9 cellular contexts compared by ENCODE assay signal in the genomic region with DNA sequence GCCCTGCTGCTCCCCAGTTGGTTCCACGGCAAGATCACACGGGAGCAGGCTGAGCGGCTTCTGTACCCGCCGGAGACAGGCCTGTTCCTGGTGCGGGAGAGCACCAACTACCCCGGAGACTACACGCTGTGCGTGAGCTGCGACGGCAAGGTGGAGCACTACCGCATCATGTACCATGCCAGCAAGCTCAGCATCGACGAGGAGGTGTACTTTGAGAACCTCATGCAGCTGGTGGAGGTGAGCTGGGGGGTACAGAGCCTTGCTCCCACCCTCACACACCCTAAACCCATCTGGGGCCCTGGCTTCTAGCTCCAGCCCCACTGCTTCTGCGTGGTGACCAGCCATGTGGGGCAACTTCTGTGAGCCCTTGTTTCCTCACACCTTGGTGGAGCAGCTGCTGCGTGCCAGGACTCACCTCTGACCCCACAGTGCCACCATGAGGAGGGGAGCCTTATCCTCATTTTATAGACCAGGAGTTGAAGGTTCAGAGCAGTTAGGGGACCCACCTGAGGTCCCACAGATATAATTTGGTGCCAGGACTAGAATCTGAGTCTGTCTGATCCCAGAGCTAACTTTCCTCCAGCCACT. TPM values are rescaled to one million over a fixed set of nuclear protein-coding genes. Genes with fewer than 3 reads are reported as not detected.
A peak's percentile ranks its signal among the peaks of the same experiment; 100 is the strongest.
DNase-seq lines count a peak whose midpoint lies in the region; ATAC-seq and TF ChIP-seq lines count a peak whose summit lies in the region.
"Had no signal": no experiment of that assay in that cellular context is flagged by ENCODE, and none has a peak within 500 bp of the region (broad histone marks: within the 10 kb centered on the region; RNA-seq: fewer than 3 reads in every experiment).

No MANE protein-coding gene starts in this region.

- peaks cover 39% of the 10 kb centered on the region for H3K79me2 ChIP-seq in SU-DHL-6 (ENCODE audit: insufficient read depth, low read length)

- peaks cover 22 to 65% (median 37%) of the 10 kb centered on the region in 4 donors for H3K4me1 Mint-ChIP-seq in CD4-positive, CD25-positive, alpha-beta regulatory T cell

- H3K27me3 ChIP-seq in CD4-positive, CD25-positive, alpha-beta regulatory T cell (ENCODE audit: control insufficient read depth, insufficient read depth, low read length): no peaks in the 10 kb centered on the region
- no peaks in the 10 kb centered on the region for H3K27me3 ChIP-seq in SU-DHL-6 (ENCODE audit: low read length)
- no peaks in the 10 kb centered on the region for H3K27me3 ChIP-seq in MG63

- peak in 1 of 3 donors; percentile 54 for DNase-seq in CD4-positive, CD25-positive, alpha-beta regulatory T cell
- DNase-seq in left lobe of liver (ENCODE audit: low spot score) (peak; percentile 67), MG63 (no peak), NCI-H1417 treated with DMSO at 0.1 percent for 48 hours (lab: John Stamatoyannopoulos, UW) (no peak)

- peak overlapping the region in 1 of 3 donors; percentile 90 for H3K27ac Mint-ChIP-seq in CD4-positive, CD25-positive, alpha-beta regulatory T cell

- H3K9me3 ChIP-seq in CD4-positive, CD25-positive, alpha-beta regulatory T cell (ENCODE audit: control insufficient read depth in 2 of 2, low read length in 2 of 2): no peaks in the 10 kb centered on the region
- H3K9me3 ChIP-seq in SU-DHL-6 (ENCODE audit: insufficient read depth, low read length) (no peaks in the 10 kb centered on the region), MG63 (no peaks in the 10 kb centered on the region)

- peaks cover 63% of the 10 kb centered on the region for H3K4me1 ChIP-seq in CD4-positive, CD25-positive, alpha-beta regulatory T cell (ENCODE audit: control insufficient read depth, insufficient read depth, low read length, poor library complexity, severe bottlenecking)

- 0 out of 2 replicates have a peak overlapping the region, but pooled peaks have one; percentile 6 for H3K9ac ChIP-seq in SU-DHL-6 (ENCODE audit: low read length)

- peaks cover 23% of the 10 kb centered on the region; the same call in 1 of the 2 replicates for H3F3A ChIP-seq in SU-DHL-6 (ENCODE audit: insufficient read depth)

- H3K36me3 Mint-ChIP-seq in CD4-positive, CD25-positive, alpha-beta regulatory T cell: peaks cover 24% of the 10 kb centered on the region

- H3K27me3 Mint-ChIP-seq in CD4-positive, CD25-positive, alpha-beta regulatory T cell: no peaks in the 10 kb centered on the region

- H3K9me2 ChIP-seq in SU-DHL-6 (replicated peaks; ENCODE audit: insufficient read depth, low read length): no peaks in the 10 kb centered on the region

- peaks cover 0 to 1% (median 0%) of the 10 kb centered on the region in 7 donors for H3K9me3 Mint-ChIP-seq in CD4-positive, CD25-positive, alpha-beta regulatory T cell

- ATAC-seq in CD4-positive, CD25-positive, alpha-beta regulatory T cell (ENCODE audit: low read depth in 2 of 2): peak in 1 of 2 donors; percentile 6
- ATAC-seq in GM18870 (IDR thresholded peaks at IDR 0.05; ENCODE audit: unreplicated experiment): peak; percentile 13
- ATAC-seq in left lobe of liver: peak; percentile 47
- no peak for ATAC-seq in GM18858 (IDR thresholded peaks at IDR 0.05; ENCODE audit: unreplicated experiment)
- ATAC-seq in GM21619 (IDR thresholded peaks at IDR 0.05; ENCODE audit: unreplicated experiment): no peak

- no peaks in the 10 kb centered on the region for H4K20me1 ChIP-seq in SU-DHL-6 (ENCODE audit: low read depth, low read length)

- no peak overlapping the region for H2AFZ ChIP-seq in SU-DHL-6 (ENCODE audit: low read depth, low read length, severe bottlenecking)

- peak overlapping the region; percentile 8 for H3K4me2 ChIP-seq in SU-DHL-6 (ENCODE audit: low read depth, low read length, poor library complexity, severe bottlenecking)

- no peak for TF ChIP-seq CTCF in SU-DHL-6 (IDR thresholded peaks at IDR 0.05; ENCODE audit: insufficient read depth, low read length, poor library complexity, severe bottlenecking)

- peaks cover 61% of the 10 kb centered on the region for H3K36me3 ChIP-seq in CD4-positive, CD25-positive, alpha-beta regulatory T cell (ENCODE audit: control insufficient read depth, insufficient read depth, low read length)
- H3K36me3 ChIP-seq in SU-DHL-6 (ENCODE audit: low read length): peaks cover 27% of the 10 kb centered on the region
- peaks cover 63% of the 10 kb centered on the region for H3K36me3 ChIP-seq in MG63

- H3K4me3 ChIP-seq in CD4-positive, CD25-positive, alpha-beta regulatory T cell (ENCODE audit: low read depth, low read length): no peak overlapping the region
- no peak overlapping the region for H3K4me3 ChIP-seq in SU-DHL-6 (ENCODE audit: insufficient read depth, low read length, poor library complexity, severe bottlenecking)
- H3K4me3 ChIP-seq in MG63: no peak overlapping the region

- H3K4me3 Mint-ChIP-seq in CD4-positive, CD25-positive, alpha-beta regulatory T cell: peak overlapping the region in 3 of 4 donors; percentile 31 to 73 (median 62)

- H3K27ac ChIP-seq in CD4-positive, CD25-positive, alpha-beta regulatory T cell (ENCODE audit: insufficient read depth, low read length, poor library complexity, severe bottlenecking): peak overlapping the region; percentile 95
- peak overlapping the region; percentile 68 for H3K27ac ChIP-seq in SU-DHL-6 (ENCODE audit: low read depth, low read length)

RNA-seq across cellular contexts. Expression of a gene that starts 13.3 kb away (rescaled TPM):
- not detected for total RNA-seq in CD4-positive, CD25-positive, alpha-beta regulatory T cell
- polyA plus RNA-seq in CD4-positive, CD25-positive, alpha-beta regulatory T cell: not detected
- not detected for total RNA-seq in left lobe of liver
- not detected in 2 replicates for total RNA-seq in MG63 (2014; rRNA removed; shearing (Covaris generic); ENCODE audit: low replicate concordance)

RNA-seq across cellular contexts. Expression of a gene that starts 17.5 kb away (rescaled TPM):
- total RNA-seq in CD4-positive, CD25-positive, alpha-beta regulatory T cell: 257 TPM
- polyA plus RNA-seq in CD4-positive, CD25-positive, alpha-beta regulatory T cell: 100 to 1,000 TPM; 131 to 151 (median 141) TPM
- total RNA-seq in left lobe of liver: 32.7 TPM
- 42.0 and 57.2 TPM in 2 replicates for total RNA-seq in MG63 (2014; rRNA removed; shearing (Covaris generic); ENCODE audit: low replicate concordance)

RNA-seq across cellular contexts. Expression of a gene that starts 27.1 kb away (rescaled TPM):
- 0.35 TPM for total RNA-seq in CD4-positive, CD25-positive, alpha-beta regulatory T cell
- polyA plus RNA-seq in CD4-positive, CD25-positive, alpha-beta regulatory T cell: not detected
- total RNA-seq in left lobe of liver: not detected
- total RNA-seq in MG63 (2014; rRNA removed; shearing (Covaris generic); ENCODE audit: low replicate concordance): not detected in 2 replicates
- total RNA-seq: activated CD8-positive, alpha-beta memory T cell treated with anti-CD3 and anti-CD28 coated beads for 36 hours had no signal

RNA-seq across cellular contexts. Expression of a gene that starts 43.6 kb away (rescaled TPM):
- 54.4 TPM for total RNA-seq in CD4-positive, CD25-positive, alpha-beta regulatory T cell
- 10 to 100 TPM; 22.5 to 38.1 (median 34.7) TPM for polyA plus RNA-seq in CD4-positive, CD25-positive, alpha-beta regulatory T cell
- 23.8 TPM for total RNA-seq in left lobe of liver
- 14.5 and 19.5 TPM in 2 replicates for total RNA-seq in MG63 (2014; rRNA removed; shearing (Covaris generic); ENCODE audit: low replicate concordance)

RNA-seq across cellular contexts. Expression of a gene that starts 50.7 kb away (rescaled TPM):
- total RNA-seq in CD4-positive, CD25-positive, alpha-beta regulatory T cell: not detected
- not detected for polyA plus RNA-seq in CD4-positive, CD25-positive, alpha-beta regulatory T cell
- total RNA-seq in left lobe of liver: 120 TPM
- 0.23 TPM in 1 of 2 replicates, not detected in the other for total RNA-seq in MG63 (2014; rRNA removed; shearing (Covaris generic); ENCODE audit: low replicate concordance)
- total RNA-seq: activated CD8-positive, alpha-beta memory T cell treated with anti-CD3 and anti-CD28 coated beads for 36 hours had no signal

Comparison
In these comparisons a context has a peak if more than half of its experiments do, and no peak if none do; other contexts are left out.
1. ATAC-seq: peak in GM18870 (single experiment) and left lobe of liver (single experiment); none in GM18858 (single experiment) and GM21619 (single experiment).